ENCODE assay signal across 23 cellular contexts in the genomic region with DNA sequence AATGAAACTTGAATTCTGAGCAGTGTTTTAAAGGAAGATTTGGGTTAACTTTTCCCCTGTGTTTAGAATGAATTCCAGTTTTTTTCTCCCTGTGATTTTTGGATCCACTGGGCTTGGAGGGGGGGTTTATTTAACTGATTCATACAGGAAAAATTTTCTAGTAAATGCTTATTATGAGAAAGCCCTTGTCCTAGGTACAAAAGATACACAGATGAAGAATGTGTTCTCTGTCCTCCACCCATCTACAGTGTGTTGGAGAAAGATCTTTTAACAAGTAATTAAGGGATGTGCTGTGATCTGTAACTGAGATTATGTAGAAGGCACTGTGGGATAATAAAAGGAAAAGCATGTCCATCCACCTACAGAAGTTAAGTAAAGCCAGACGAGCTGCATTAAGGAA.
DNase-seq lines count a peak whose midpoint lies in the region; ATAC-seq and TF ChIP-seq lines count a peak whose summit lies in the region.
"Had no signal": no experiment of that assay in that cellular context is flagged by ENCODE, and none has a peak within 500 bp of the region (broad histone marks: within the 10 kb centered on the region; RNA-seq: fewer than 3 reads in every experiment).

No MANE protein-coding gene starts in this region.

- DNase-seq in natural killer cell (no peak), Karpas-422 (no peak), foreskin melanocyte (peak; percentile 36), vagina (ENCODE audit: extremely low spot score in 2 of 2) (no peak)
- DNase-seq in natural killer cell treated with Interleukin-12 subunit alpha and Interleukin-12 subunit beta and Interleukin-15 and Interleukin-18, amount 100 ng/mL, for 72 hours (ENCODE audit: low spot score): no peak
- DNase-seq: activated CD4-positive, CD25-positive, alpha-beta regulatory T cell treated with anti-CD3 and anti-CD28 coated beads, Interleukin-2, amount 50 U/mL, for 72 hours; activated CD8-positive, alpha-beta memory T cell treated with anti-CD3 and anti-CD28 coated beads for 24 hours; activated naive CD8-positive, alpha-beta T cell treated with anti-CD3 and anti-CD28 coated beads, Interleukin-2, amount 10 ng/mL, durations not matched to agents 7 days and 5 days; activated T-cell treated with anti-CD3 and anti-CD28 coated beads, Interleukin-2, amount 50 U/mL, for 72 hours; DMS53; left cardiac atrium; NCI-H1105 treated with DMSO at 0.1 percent for 48 hours; NCI-H748 treated with DMSO at 0.1 percent for 48 hours; psoas muscle; small intestine; stimulated activated CD4-positive, alpha-beta T cell treated with anti-CD3 and anti-CD28 coated beads, Interleukin-4, amount 100 ng/mL, for 24 hours; T1000 had no signal

- H3K9me3 ChIP-seq in Karpas-422 (ENCODE audit: low read length): no peaks in the 10 kb centered on the region
- H3K9me3 ChIP-seq in vagina: no peaks in the 10 kb centered on the region
- H3K9me3 ChIP-seq: psoas muscle had no signal

- intact Hi-C loops in natural killer cell (cut with micrococcal nuclease) (no loop called here), vagina (cut with DNase I) (no loop called here)

- H3K27me3 Mint-ChIP-seq in natural killer cell (ENCODE audit: low read depth in 2 of 2): no peaks in the 10 kb centered on the region
- H3K27me3 Mint-ChIP-seq in natural killer cell treated with Interleukin-12 subunit alpha and Interleukin-12 subunit beta and Interleukin-15 and Interleukin-18, amount 100 ng/mL, for 72 hours: no peaks in the 10 kb centered on the region
- H3K27me3 Mint-ChIP-seq: activated naive CD8-positive, alpha-beta T cell treated with anti-CD3 and anti-CD28 coated beads, Interleukin-2, amount 10 ng/mL, durations not matched to agents 7 days and 5 days had no signal

- TF ChIP-seq POLR2A in vagina (IDR thresholded peaks at IDR 0.05): no peak

- no peaks in the 10 kb centered on the region for H3K9me2 ChIP-seq in Karpas-422 (replicated peaks; ENCODE audit: insufficient read depth, low read length)

- H3K36me3 ChIP-seq in Karpas-422 (ENCODE audit: insufficient read depth, low read length): peaks cover 8% of the 10 kb centered on the region; the same call in 1 of the 2 replicates
- H3K36me3 ChIP-seq in vagina: no peaks in the 10 kb centered on the region

- no peak for ATAC-seq in natural killer cell
- no peak for ATAC-seq in natural killer cell treated with Interleukin-12 subunit alpha and Interleukin-12 subunit beta and Interleukin-15 and Interleukin-18, amount 100 ng/mL, for 72 hours
- ATAC-seq in HG03442 (IDR thresholded peaks at IDR 0.05; ENCODE audit: unreplicated experiment): no peak
- no peak for ATAC-seq in GM19452 (IDR thresholded peaks at IDR 0.05; ENCODE audit: unreplicated experiment)
- no peak for ATAC-seq in GM19463 (IDR thresholded peaks at IDR 0.05; ENCODE audit: unreplicated experiment)
- ATAC-seq: activated T-cell treated with anti-CD3 and anti-CD28 coated beads, Interleukin-2, amount 50 U/mL, for 72 hours; left cardiac atrium; Panc1; psoas muscle had no signal

- no peaks in the 10 kb centered on the region for H3K27me3 ChIP-seq in Karpas-422 (ENCODE audit: low read length)
- no peaks in the 10 kb centered on the region for H3K27me3 ChIP-seq in vagina

- H2AFZ ChIP-seq in Karpas-422 (ENCODE audit: low read length): no peak overlapping the region

- H3K4me3 ChIP-seq in Karpas-422 (ENCODE audit: low read length): no peak overlapping the region
- no peak overlapping the region for H3K4me3 ChIP-seq in vagina
- H3K4me3 ChIP-seq: psoas muscle had no signal

- H3K27ac ChIP-seq in Karpas-422 (ENCODE audit: low read length) (peak overlapping the region; percentile 16; the same call in 1 of the 2 replicates), vagina (no peak overlapping the region)
- H3K27ac ChIP-seq: psoas muscle had no signal

- H3K4me1 ChIP-seq in Karpas-422 (ENCODE audit: low read length) (peaks cover 33% of the 10 kb centered on the region), vagina (peaks cover 12% of the 10 kb centered on the region)
- H3K4me1 ChIP-seq: psoas muscle had no signal

- peak overlapping the region; percentile 25 to 57 for H3K27ac Mint-ChIP-seq in natural killer cell
- no peak overlapping the region for H3K27ac Mint-ChIP-seq in natural killer cell treated with Interleukin-12 subunit alpha and Interleukin-12 subunit beta and Interleukin-15 and Interleukin-18, amount 100 ng/mL, for 72 hours
- H3K27ac Mint-ChIP-seq: activated naive CD8-positive, alpha-beta T cell treated with anti-CD3 and anti-CD28 coated beads, Interleukin-2, amount 10 ng/mL, durations not matched to agents 7 days and 5 days; activated T-cell treated with anti-CD3 and anti-CD28 coated beads, Interleukin-2, amount 50 U/mL, for 72 hours; CD14-positive monocyte had no signal

- H3K36me3 Mint-ChIP-seq in natural killer cell: no peaks in the 10 kb centered on the region
- no peaks in the 10 kb centered on the region for H3K36me3 Mint-ChIP-seq in natural killer cell treated with Interleukin-12 subunit alpha and Interleukin-12 subunit beta and Interleukin-15 and Interleukin-18, amount 100 ng/mL, for 72 hours

- H3K4me2 ChIP-seq in Karpas-422 (ENCODE audit: low read depth, low read length, poor library complexity, severe bottlenecking): no peak overlapping the region

- peaks cover 51 to 56% of the 10 kb centered on the region in 2 donors for H3K4me1 Mint-ChIP-seq in natural killer cell
- H3K4me1 Mint-ChIP-seq in natural killer cell treated with Interleukin-12 subunit alpha and Interleukin-12 subunit beta and Interleukin-15 and Interleukin-18, amount 100 ng/mL, for 72 hours (ENCODE audit: low read depth in 2 of 2): peaks cover 38 to 62% of the 10 kb centered on the region in 2 donors
- H3K4me1 Mint-ChIP-seq: CD14-positive monocyte had no signal

- H3K79me2 ChIP-seq in Karpas-422 (ENCODE audit: low read length): peaks cover 95% of the 10 kb centered on the region

- H3K4me3 Mint-ChIP-seq in natural killer cell: no peak overlapping the region
- H3K4me3 Mint-ChIP-seq in natural killer cell treated with Interleukin-12 subunit alpha and Interleukin-12 subunit beta and Interleukin-15 and Interleukin-18, amount 100 ng/mL, for 72 hours: no peak overlapping the region
- H3K4me3 Mint-ChIP-seq: activated naive CD8-positive, alpha-beta T cell treated with anti-CD3 and anti-CD28 coated beads, Interleukin-2, amount 10 ng/mL, durations not matched to agents 7 days and 5 days; activated T-cell treated with anti-CD3 and anti-CD28 coated beads, Interleukin-2, amount 50 U/mL, for 72 hours; CD14-positive monocyte; neural crest cell had no signal

- no peaks in the 10 kb centered on the region for H3K9me3 Mint-ChIP-seq in natural killer cell
- H3K9me3 Mint-ChIP-seq in natural killer cell treated with Interleukin-12 subunit alpha and Interleukin-12 subunit beta and Interleukin-15 and Interleukin-18, amount 100 ng/mL, for 72 hours: no peaks in the 10 kb centered on the region
- H3K9me3 Mint-ChIP-seq: activated T-cell treated with anti-CD3 and anti-CD28 coated beads, Interleukin-2, amount 50 U/mL, for 72 hours; CD14-positive monocyte; neural crest cell had no signal

- H3K9ac ChIP-seq in Karpas-422 (ENCODE audit: low read length): no peak overlapping the region

- H4K20me1 ChIP-seq in Karpas-422 (ENCODE audit: insufficient read depth, low read depth, low read length): no peaks in the 10 kb centered on the region

- no peak for TF ChIP-seq CTCF in natural killer cell (IDR thresholded peaks at IDR 0.05)
- TF ChIP-seq CTCF in vagina (IDR thresholded peaks at IDR 0.05): no peak

Comparison
In these comparisons a context has a peak if more than half of its experiments do, and no peak if none do; other contexts are left out.
1. H3K27ac Mint-ChIP-seq: peak in natural killer cell (2 of 2); none in natural killer cell treated with Interleukin-12 subunit alpha and Interleukin-12 subunit beta and Interleukin-15 and Interleukin-18, amount 100 ng/mL, for 72 hours (0 of 2).